ENCODE assay signal across 18 cellular contexts in genomic region chr21:32248616-32249550, GRCh38. TPM values are rescaled to one million over a fixed set of nuclear protein-coding genes. Genes with fewer than 3 reads are reported as not detected.
DNase-seq lines count a peak whose midpoint lies in the region; ATAC-seq and TF ChIP-seq lines count a peak whose summit lies in the region.
"Had no signal": no experiment of that assay in that cellular context is flagged by ENCODE, and none has a peak within 500 bp of the region (broad histone marks: within the 10 kb centered on the region; RNA-seq: fewer than 3 reads in every experiment).

No MANE protein-coding gene starts in this region.

- peak overlapping the region; percentile 31 for H3K27ac Mint-ChIP-seq in progenitor cell of endocrine pancreas
- H3K27ac Mint-ChIP-seq: activated CD4-positive, alpha-beta memory T cell treated with anti-CD3 and anti-CD28 coated beads, Interleukin-2, amount 10 ng/mL, durations not matched to agents 7 days and 5 days; activated T-helper 1 cell treated with anti-CD3 and anti-CD28 coated beads, Interleukin-12 subunit alpha, Interleukin-12 subunit beta, Interleukin-2, Interleukin-4 antibody, amounts not matched to agents 30 ng/mL and 10 ng/mL and 1 ng/mL, durations not matched to agents 14 hours and 24 hours and 36 hours had no signal

- TF ChIP-seq POLR2A in suprapubic skin (IDR thresholded peaks at IDR 0.05) = no peak

- no peak for ATAC-seq in HG02885 (IDR thresholded peaks at IDR 0.05; ENCODE audit: poor library complexity, unreplicated experiment)

- H3K27ac ChIP-seq in suprapubic skin = no peak overlapping the region
- H3K27ac ChIP-seq: esophagus muscularis mucosa had no signal

- peak; percentile 60 for DNase-seq in NCI-H1105 (lab: John Stamatoyannopoulos, UW)
- peak; percentile 8 for DNase-seq in NCI-H446 treated with DMSO at 0.1 percent for 48 hours (lab: John Stamatoyannopoulos, UW)
- DNase-seq in dermis blood vessel endothelial cell = peak; percentile 39
- no peak for DNase-seq in progenitor cell of endocrine pancreas (ENCODE audit: low spot score, unreplicated experiment)
- DNase-seq in DMS114 treated with DMSO at 0.1 percent for 48 hours (lab: John Stamatoyannopoulos, UW; ENCODE audit: unreplicated experiment) = no peak
- DNase-seq in MV-4-11 (lab: John Stamatoyannopoulos, UW) = no peak
- DNase-seq in suprapubic skin (ENCODE audit: low spot score in 2 of 2) = no peak
- DNase-seq: activated CD4-positive, alpha-beta memory T cell treated with anti-CD3 and anti-CD28 coated beads, Interleukin-2, amount 10 ng/mL, durations not matched to agents 7 days and 5 days; amygdala; C1 segment of cervical spinal cord; H9; NCI-H1694 had no signal

- H3K9me3 ChIP-seq in suprapubic skin = no peaks in the 10 kb centered on the region
- H3K9me3 ChIP-seq: esophagus muscularis mucosa had no signal

- H3K4me1 Mint-ChIP-seq in progenitor cell of endocrine pancreas (ENCODE audit: low read depth) = peaks cover 2% of the 10 kb centered on the region
- H3K4me1 Mint-ChIP-seq: activated CD4-positive, alpha-beta memory T cell treated with anti-CD3 and anti-CD28 coated beads, Interleukin-2, amount 10 ng/mL, durations not matched to agents 7 days and 5 days had no signal

- no peak for TF ChIP-seq EP300 in suprapubic skin (IDR thresholded peaks at IDR 0.05)

- no peak overlapping the region for H3K4me3 ChIP-seq in suprapubic skin
- H3K4me3 ChIP-seq: esophagus muscularis mucosa had no signal

- 68% methylated on average over 12 of the region's 12 CpGs for WGBS in suprapubic skin

- H3K4me1 ChIP-seq in suprapubic skin = no peaks in the 10 kb centered on the region

- no peak for TF ChIP-seq CTCF in progenitor cell of endocrine pancreas (IDR thresholded peaks at IDR 0.05; ENCODE audit: unreplicated experiment)
- no peak for TF ChIP-seq CTCF in suprapubic skin (IDR thresholded peaks at IDR 0.05)

- no peak overlapping the region for H3K4me3 Mint-ChIP-seq in progenitor cell of endocrine pancreas (ENCODE audit: low read depth)
- H3K4me3 Mint-ChIP-seq: activated CD4-positive, alpha-beta memory T cell treated with anti-CD3 and anti-CD28 coated beads, Interleukin-2, amount 10 ng/mL, durations not matched to agents 7 days and 5 days; activated T-helper 1 cell treated with anti-CD3 and anti-CD28 coated beads, Interleukin-12 subunit alpha, Interleukin-12 subunit beta, Interleukin-2, Interleukin-4 antibody, amounts not matched to agents 30 ng/mL and 10 ng/mL and 1 ng/mL, durations not matched to agents 14 hours and 24 hours and 36 hours; H9 had no signal

- H3K27me3 Mint-ChIP-seq in progenitor cell of endocrine pancreas = peaks cover 26% of the 10 kb centered on the region

- H3K27me3 ChIP-seq in suprapubic skin = peaks cover 3% of the 10 kb centered on the region
- H3K27me3 ChIP-seq: esophagus muscularis mucosa had no signal

- H3K36me3 Mint-ChIP-seq in progenitor cell of endocrine pancreas (ENCODE audit: insufficient read depth) = no peaks in the 10 kb centered on the region

- H3K9me3 Mint-ChIP-seq in progenitor cell of endocrine pancreas (ENCODE audit: low read depth) = no peaks in the 10 kb centered on the region
- H3K9me3 Mint-ChIP-seq: H9 had no signal

- no peaks in the 10 kb centered on the region for H3K36me3 ChIP-seq in suprapubic skin
- H3K36me3 ChIP-seq: esophagus muscularis mucosa had no signal

RNA-seq across cellular contexts. Expression of gene MIS18A, which starts 30.0 kb away (rescaled TPM):
- 6.8 and 11.3 TPM in 2 replicates for total RNA-seq in dermis blood vessel endothelial cell
- 22.3 and 23.6 TPM in 2 replicates for total RNA-seq in progenitor cell of endocrine pancreas
- 1 to 10 TPM; 5.5 to 9.5 (median 7.9) TPM for total RNA-seq in suprapubic skin

RNA-seq across cellular contexts. Expression of gene MRAP, which starts 49.8 kb away (rescaled TPM):
- total RNA-seq in dermis blood vessel endothelial cell (not detected in 2 replicates), progenitor cell of endocrine pancreas (0.89 and 1.2 TPM in 2 replicates), suprapubic skin (1 to 10 TPM in 1 of 4 donors, under 1 TPM in 1, not detected in 2; 0.98 to 1.8 TPM)
- total RNA-seq: activated CD4-positive, alpha-beta memory T cell treated with anti-CD3 and anti-CD28 coated beads, Interleukin-2, amount 10 ng/mL, durations not matched to agents 7 days and 5 days; activated T-helper 1 cell treated with anti-CD3 and anti-CD28 coated beads, Interleukin-12 subunit alpha, Interleukin-12 subunit beta, Interleukin-2, Interleukin-4 antibody, amounts not matched to agents 30 ng/mL and 10 ng/mL and 1 ng/mL, durations not matched to agents 14 hours and 24 hours and 36 hours; esophagus muscularis mucosa; H9; OCI-LY7; renal cortical epithelial cell; temporal lobe had no signal

Comparison
In these comparisons a context has a peak if more than half of its experiments do, and no peak if none do; other contexts are left out.
1. DNase-seq: peak in NCI-H1105 (single experiment), NCI-H446 treated with DMSO at 0.1 percent for 48 hours (single experiment) and dermis blood vessel endothelial cell (single experiment); none in progenitor cell of endocrine pancreas (single experiment), DMS114 treated with DMSO at 0.1 percent for 48 hours (single experiment), MV-4-11 (single experiment) and suprapubic skin (0 of 2).